ENCODE assay signal across 30 cellular contexts in the genomic region with DNA sequence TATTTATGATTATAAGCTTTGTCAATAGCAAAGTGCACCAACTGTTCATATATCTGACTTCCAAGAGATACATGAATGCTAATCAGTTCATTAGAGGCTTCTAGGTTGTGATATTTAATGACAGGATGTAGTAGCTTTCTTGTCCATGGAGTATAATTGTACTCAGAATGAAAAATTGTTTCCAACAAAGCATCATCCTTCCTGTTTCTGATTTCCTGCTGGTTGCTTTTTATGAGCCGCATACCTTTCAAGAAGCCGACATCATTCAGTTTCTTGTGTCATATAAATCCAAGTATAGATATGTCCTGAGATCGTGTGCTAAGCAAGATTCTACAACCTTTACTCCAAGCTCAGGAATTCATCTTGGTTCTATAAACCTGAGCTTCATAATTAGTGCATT.
DNase-seq lines count a peak whose midpoint lies in the region; ATAC-seq and TF ChIP-seq lines count a peak whose summit lies in the region.
"Had no signal": no experiment of that assay in that cellular context is flagged by ENCODE, and none has a peak within 500 bp of the region (broad histone marks: within the 10 kb centered on the region; RNA-seq: fewer than 3 reads in every experiment).

No MANE protein-coding gene starts in this region.

- intact Hi-C loops in A673 (cut with micrococcal nuclease; ENCODE audit: unreplicated experiment) = loop anchor here (1.0 to 10.0 kb wide), 7 partner anchors 62 to 598 kb away; no protein-coding TSS in a partner anchor
- intact Hi-C loops in activated T-helper 2 cell treated with anti-CD3 and anti-CD28 coated beads, Interferon-gamma antibody, Interleukin-2, Interleukin-4, amounts not matched to agents 10 μg/mL and 5 μg/mL and 100 μg/mL, durations not matched to agents 14 hours and 24 hours and 36 hours (cut with micrococcal nuclease) = no loop called here

- no TSS peak for BruUV-seq in A673 (replicated peaks; lab: Mats Ljungman, UMichigan)

- no peaks in the 10 kb centered on the region for H3K9me3 Mint-ChIP-seq in activated T-helper 2 cell treated with anti-CD3 and anti-CD28 coated beads, Interferon-gamma antibody, Interleukin-2, Interleukin-4, amounts not matched to agents 10 μg/mL and 5 μg/mL and 100 μg/mL, durations not matched to agents 14 hours and 24 hours and 36 hours
- no peaks in the 10 kb centered on the region for H3K9me3 Mint-ChIP-seq in stimulated activated memory B cell treated with anti-CD40 and anti-IgM and Interleukin-4, amounts not matched to agents 10 μg/mL and 1 μg/mL and 100 μg/mL, for 72 hours

- no peaks in the 10 kb centered on the region for H3K9me3 ChIP-seq in A673 (ENCODE audit: low read depth, low read length, poor library complexity, severe bottlenecking)
- H3K9me3 ChIP-seq: BE2C, MG63, SJCRH30 had no signal

- H3K4me3 Mint-ChIP-seq in activated T-helper 2 cell treated with anti-CD3 and anti-CD28 coated beads, Interferon-gamma antibody, Interleukin-2, Interleukin-4, amounts not matched to agents 10 μg/mL and 5 μg/mL and 100 μg/mL, durations not matched to agents 14 hours and 24 hours and 36 hours (ENCODE audit: low read depth) = no peak overlapping the region
- no peak overlapping the region for H3K4me3 Mint-ChIP-seq in stimulated activated memory B cell treated with anti-CD40 and anti-IgM and Interleukin-4, amounts not matched to agents 10 μg/mL and 1 μg/mL and 100 μg/mL, for 72 hours

- H3K4me1 ChIP-seq in A673 (ENCODE audit: insufficient read depth, low read length, poor library complexity, severe bottlenecking) = peaks cover 50% of the 10 kb centered on the region
- H3K4me1 ChIP-seq: BE2C, SJCRH30 had no signal

- H3K36me3 ChIP-seq in A673 (ENCODE audit: insufficient read depth, low read length, poor library complexity, severe bottlenecking) = peaks cover 4% of the 10 kb centered on the region
- H3K36me3 ChIP-seq: BE2C had no signal

- H3K27me3 ChIP-seq in A673 (replicated peaks; ENCODE audit: insufficient read depth, low read depth, low read length, poor library complexity) = no peaks in the 10 kb centered on the region
- H3K27me3 ChIP-seq: BE2C, MG63, SJCRH30 had no signal

- H3K4me3 ChIP-seq in A673 (ENCODE audit: low read depth, low read length, poor library complexity, severe bottlenecking) = no peak overlapping the region
- H3K4me3 ChIP-seq in choroid plexus epithelial cell (ENCODE audit: low read depth, low read length) = no peak overlapping the region
- H3K4me3 ChIP-seq: GM12878, MG63, PC-9, SJCRH30 had no signal

- CTCF ChIA-PET in A673 (lab: Charles Lee) = interaction anchor here (0.6 to 1.3 kb wide), 2 partner anchors 263 to 600 kb away, joined by 7 to 10 read pairs; no protein-coding TSS in a partner anchor

- peak overlapping the region; percentile 79 for H3K27ac ChIP-seq in A673 (ENCODE audit: low read depth, low read length, poor library complexity, severe bottlenecking)
- H3K27ac ChIP-seq: 22Rv1, PC-9, SJCRH30 had no signal

- H3K27me3 Mint-ChIP-seq in activated T-helper 2 cell treated with anti-CD3 and anti-CD28 coated beads, Interferon-gamma antibody, Interleukin-2, Interleukin-4, amounts not matched to agents 10 μg/mL and 5 μg/mL and 100 μg/mL, durations not matched to agents 14 hours and 24 hours and 36 hours (ENCODE audit: low read depth) = no peaks in the 10 kb centered on the region
- no peaks in the 10 kb centered on the region for H3K27me3 Mint-ChIP-seq in stimulated activated memory B cell treated with anti-CD40 and anti-IgM and Interleukin-4, amounts not matched to agents 10 μg/mL and 1 μg/mL and 100 μg/mL, for 72 hours

- H3K27ac Mint-ChIP-seq in activated T-helper 2 cell treated with anti-CD3 and anti-CD28 coated beads, Interferon-gamma antibody, Interleukin-2, Interleukin-4, amounts not matched to agents 10 μg/mL and 5 μg/mL and 100 μg/mL, durations not matched to agents 14 hours and 24 hours and 36 hours = no peak overlapping the region
- no peak overlapping the region for H3K27ac Mint-ChIP-seq in stimulated activated memory B cell treated with anti-CD40 and anti-IgM and Interleukin-4, amounts not matched to agents 10 μg/mL and 1 μg/mL and 100 μg/mL, for 72 hours

- POLR2A ChIA-PET in A673 (lab: Charles Lee; ENCODE audit: low non-redundant PET) = interaction anchor here (0.5 to 0.6 kb wide), 3 partner anchors 48 to 129 kb away, joined by 3 to 12 read pairs (median 3); no protein-coding TSS in a partner anchor

- H3K36me3 Mint-ChIP-seq in activated T-helper 2 cell treated with anti-CD3 and anti-CD28 coated beads, Interferon-gamma antibody, Interleukin-2, Interleukin-4, amounts not matched to agents 10 μg/mL and 5 μg/mL and 100 μg/mL, durations not matched to agents 14 hours and 24 hours and 36 hours (ENCODE audit: low read depth) = no peaks in the 10 kb centered on the region
- H3K36me3 Mint-ChIP-seq in stimulated activated memory B cell treated with anti-CD40 and anti-IgM and Interleukin-4, amounts not matched to agents 10 μg/mL and 1 μg/mL and 100 μg/mL, for 72 hours = no peaks in the 10 kb centered on the region

- peak; percentile 96 for DNase-seq in A673 (ENCODE audit: low spot score)
- DNase-seq in LoVo (ENCODE audit: low spot score) = peak; percentile 42
- DNase-seq in choroid plexus epithelial cell (ENCODE audit: low read depth) = peak; percentile 15
- peak; percentile 12 to 17 for DNase-seq in lung microvascular endothelial cell (ENCODE audit: low read depth in 2 of 2)
- no peak for DNase-seq in inferior parietal cortex (ENCODE audit: extremely low spot score)
- no peak for DNase-seq in activated T-helper 2 cell treated with anti-CD3 and anti-CD28 coated beads, Interferon-gamma antibody, Interleukin-2, Interleukin-4, amounts not matched to agents 10 μg/mL and 5 μg/mL and 100 μg/mL, durations not matched to agents 14 hours and 24 hours and 36 hours (ENCODE audit: low spot score)
- DNase-seq: ACHN; BE2C; DMS53; EL; GDM1; Kasumi-1; MG63; NCI-H1105 treated with DMSO at 0.1 percent for 48 hours; NCI-H146; NCI-H1930; NCI-H2107; NCI-H446; NCI-H524 treated with DMSO at 0.1 percent for 48 hours; NCI-H82; NK-92 treated with Interleukin-12 subunit alpha and Interleukin-12 subunit beta, amount 100 ng/mL, for 24 hours; PC-9; SJCRH30 had no signal

- H3K4me1 Mint-ChIP-seq in activated T-helper 2 cell treated with anti-CD3 and anti-CD28 coated beads, Interferon-gamma antibody, Interleukin-2, Interleukin-4, amounts not matched to agents 10 μg/mL and 5 μg/mL and 100 μg/mL, durations not matched to agents 14 hours and 24 hours and 36 hours (ENCODE audit: low read depth) = no peaks in the 10 kb centered on the region
- no peaks in the 10 kb centered on the region for H3K4me1 Mint-ChIP-seq in stimulated activated memory B cell treated with anti-CD40 and anti-IgM and Interleukin-4, amounts not matched to agents 10 μg/mL and 1 μg/mL and 100 μg/mL, for 72 hours

- ATAC-seq in HG02884 (IDR thresholded peaks at IDR 0.05; ENCODE audit: unreplicated experiment) = no peak
- ATAC-seq in stimulated activated memory B cell treated with anti-CD40 and anti-IgM and Interleukin-4, amounts not matched to agents 10 μg/mL and 1 μg/mL and 100 μg/mL, for 72 hours = no peak
- ATAC-seq: GM12878, HCT116, HepG2, Right ventricle myocardium inferior had no signal

- TF ChIP-seq CTCF in A673 (conservative IDR thresholded peaks at IDR 0.05; ENCODE audit: low read depth, low read length) (no peak), choroid plexus epithelial cell (conservative IDR thresholded peaks at IDR 0.05; ENCODE audit: low read depth, low read length) (no peak)

Comparison
In these comparisons a context has a peak if more than half of its experiments do, and no peak if none do; other contexts are left out.
1. DNase-seq: peak in A673 (single experiment), LoVo (single experiment), choroid plexus epithelial cell (single experiment) and lung microvascular endothelial cell (2 of 2); none in inferior parietal cortex (single experiment) and activated T-helper 2 cell treated with anti-CD3 and anti-CD28 coated beads, Interferon-gamma antibody, Interleukin-2, Interleukin-4, amounts not matched to agents 10 μg/mL and 5 μg/mL and 100 μg/mL, durations not matched to agents 14 hours and 24 hours and 36 hours (single experiment).